ENCODE assay signal across 21 cellular contexts in the genomic region with DNA sequence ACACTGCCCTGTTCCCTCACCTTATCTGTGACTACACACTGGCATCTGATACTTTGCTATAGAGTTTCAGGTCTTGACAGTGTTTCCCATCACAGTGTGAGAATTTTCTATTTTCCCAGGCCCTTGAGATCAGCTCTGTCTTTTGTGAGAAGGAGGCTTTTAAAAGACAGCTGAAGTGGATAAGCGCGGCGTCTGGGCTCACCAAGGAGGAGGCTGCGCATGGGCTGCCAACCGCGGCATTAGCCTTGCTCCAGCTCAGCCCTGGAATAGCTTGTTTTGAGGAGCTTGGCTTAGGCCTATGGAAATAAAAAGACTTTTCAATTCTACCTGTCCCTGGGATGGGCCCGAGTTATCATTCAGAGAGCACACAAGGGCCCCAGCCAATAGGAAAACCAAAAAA.
"Had no signal": no experiment of that assay in that cellular context is flagged by ENCODE, and none has a peak within 500 bp of the region (broad histone marks: within the 10 kb centered on the region; RNA-seq: fewer than 3 reads in every experiment).

No MANE protein-coding gene starts in this region.

- DNase-seq: activated CD4-positive, alpha-beta memory T cell treated with anti-CD3 and anti-CD28 coated beads, Interleukin-2, amount 10 ng/mL, durations not matched to agents 7 days and 5 days; activated CD4-positive, alpha-beta T cell treated with anti-CD3 and anti-CD28 coated beads for 48 hours; activated CD4-positive, CD25-positive, alpha-beta regulatory T cell; activated CD8-positive, alpha-beta memory T cell treated with anti-CD3 and anti-CD28 coated beads, Interleukin-2, amount 10 ng/mL, durations not matched to agents 7 days and 5 days; activated naive CD4-positive, alpha-beta T cell treated with Interleukin-2 at 50 U/mL for 16 hours; activated T-cell treated with anti-CD3 and anti-CD28 coated beads, Interleukin-2, amount 50 U/mL, for 1 hour; central memory CD4-positive, alpha-beta T cell; dorsolateral prefrontal cortex; endodermal cell; foreskin melanocyte; islet precursor cell; left ventricle myocardium inferior; mammary epithelial cell; psoas muscle; right lobe of liver; small intestine; stimulated activated CD4-positive, alpha-beta T cell treated with anti-CD3 and anti-CD28 coated beads, Interleukin-15, amount 100 ng/mL, for 24 hours; stimulated activated CD4-positive, alpha-beta T cell treated with anti-CD3 and anti-CD28 coated beads, Interleukin-4, amount 100 ng/mL, for 1 hour; stimulated activated naive CD8-positive, alpha-beta T cell treated with anti-CD3 and anti-CD28 coated beads, Interleukin-15, amount 100 ng/mL, for 72 hours; T-helper 9 cell had no signal

- H3K4me3 ChIP-seq: dorsolateral prefrontal cortex, left ventricle myocardium inferior, psoas muscle, right lobe of liver, suprapubic skin had no signal
